ENCODE assay signal across 17 cellular contexts in the genomic region with DNA sequence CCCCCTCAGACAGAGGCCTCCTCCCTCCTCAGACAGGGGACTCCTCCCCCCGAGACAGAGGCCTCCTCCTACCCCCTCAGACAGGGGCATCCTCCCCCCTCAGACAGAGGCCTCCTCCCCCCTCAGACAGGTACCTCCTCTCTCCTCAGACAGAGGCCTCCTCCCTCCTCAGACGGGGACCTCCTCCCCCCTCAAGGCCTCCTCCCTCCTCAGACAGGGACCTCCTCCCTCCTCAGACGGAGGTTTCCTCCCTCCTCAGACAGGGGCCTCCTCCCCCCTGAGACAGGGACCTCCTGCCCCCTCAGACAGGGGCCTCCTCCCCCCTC. TPM values are rescaled to one million over a fixed set of nuclear protein-coding genes. Genes with fewer than 3 reads are reported as not detected.
DNase-seq lines count a peak whose midpoint lies in the region; ATAC-seq, FAIRE-seq and TF ChIP-seq lines count a peak whose summit lies in the region.
"Had no signal": no experiment of that assay in that cellular context is flagged by ENCODE, and none has a peak within 500 bp of the region (broad histone marks: within the 10 kb centered on the region; RNA-seq: fewer than 3 reads in every experiment).

No MANE protein-coding gene starts in this region.

- in situ Hi-C loops in K562 (cut with MboI): no loop called here

- no peaks in the 10 kb centered on the region for H3K36me3 ChIP-seq in K562 (ENCODE audit: control insufficient read depth, insufficient read depth, low read length)
- H3K36me3 ChIP-seq in body of pancreas (replicated peaks in 1 of 2; ENCODE audit: insufficient read depth in 1 of 2, low read depth in 2 of 2): peaks cover 9 to 16% of the 10 kb centered on the region in 2 donors
- peaks cover 12 to 93% (median 59%) of the 10 kb centered on the region in 4 donors for H3K36me3 ChIP-seq in right lobe of liver
- H3K36me3 ChIP-seq: HAP-1 had no signal

- H3K27ac ChIP-seq in K562 (ENCODE audit: extremely low read depth, low read depth, low read length) (no peak overlapping the region), body of pancreas (no peak overlapping the region), right lobe of liver (no peak overlapping the region)
- H3K27ac ChIP-seq: A549 had no signal

- ATAC-seq in K562 (no peak), body of pancreas (peak; percentile 15), right lobe of liver (peak; percentile 7 to 32 (median 22)), GM21515 (IDR thresholded peaks at IDR 0.05; ENCODE audit: unreplicated experiment) (no peak)
- no peak for ATAC-seq in stimulated activated effector memory CD8-positive, alpha-beta T cell treated with anti-CD3 and anti-CD28 coated beads, Interleukin-12 subunit alpha, Interleukin-12 subunit beta, amount 100 ng/mL, for 72 hours
- ATAC-seq: A549 had no signal

- no CpG with 5 or more reads among the region's 3 CpGs for WGBS in K562 (ENCODE audit: insufficient coverage, low coverage, missing lambda C conversion rate)
- WGBS in body of pancreas, 2 donors: 50 to 58% methylated on average over 2 to 3 of the region's 3 CpGs
- 60% methylated on average over 3 of the region's 3 CpGs for WGBS in right lobe of liver (ENCODE audit: insufficient coverage, low coverage, low lambda C conversion rate, missing lambda C conversion rate)

- no peak overlapping the region for H3K4me2 ChIP-seq in K562 (ENCODE audit: insufficient read depth, low read length)
- H3K4me2 ChIP-seq: A549 had no signal

- no peaks in the 10 kb centered on the region for H3K9me3 Mint-ChIP-seq in stimulated activated effector memory CD8-positive, alpha-beta T cell treated with anti-CD3 and anti-CD28 coated beads, Interleukin-12 subunit alpha, Interleukin-12 subunit beta, amount 100 ng/mL, for 72 hours
- H3K9me3 Mint-ChIP-seq in nephron progenitor cell: peaks cover 4% of the 10 kb centered on the region
- H3K9me3 Mint-ChIP-seq: CD8-positive, alpha-beta memory T cell had no signal

- H4K20me1 ChIP-seq in K562 (replicated peaks; ENCODE audit: control insufficient read depth, insufficient read depth, low read length): 0 out of 2 replicates have a peak, but pooled peaks cover 3% of the 10 kb centered on the region

- CTCF ChIA-PET in K562 (lab: Yijun Ruan, JAX; ENCODE audit: low intra/inter-chr PET ratio): no interaction called here

- no peaks in the 10 kb centered on the region for H3K79me2 ChIP-seq in K562 (ENCODE audit: control insufficient read depth, insufficient read depth, low read length)

- H3K27me3 ChIP-seq in K562 (ENCODE audit: control insufficient read depth in 2 of 2, insufficient read depth in 2 of 2, low read length in 2 of 2) (peaks cover 20 to 40% of the 10 kb centered on the region in 2 experiments; a peak in 4 of 5 replicates), body of pancreas (no peaks in the 10 kb centered on the region), right lobe of liver (no peaks in the 10 kb centered on the region)

- TF ChIP-seq CTCF in K562 (IDR thresholded peaks at IDR 0.05 in 2 of 3, conservative IDR thresholded peaks at IDR 0.05 in 1 of 3; ENCODE audit: insufficient read depth in 2 of 3, low read depth in 1 of 3, low read length in 3 of 3) (no peak), body of pancreas (IDR thresholded peaks at IDR 0.05) (no peak), right lobe of liver (IDR thresholded peaks at IDR 0.05) (no peak), nephron progenitor cell (IDR thresholded peaks at IDR 0.05) (no peak)

- H3K36me3 Mint-ChIP-seq in stimulated activated effector memory CD8-positive, alpha-beta T cell treated with anti-CD3 and anti-CD28 coated beads, Interleukin-12 subunit alpha, Interleukin-12 subunit beta, amount 100 ng/mL, for 72 hours: peaks cover 5% of the 10 kb centered on the region
- H3K36me3 Mint-ChIP-seq in nephron progenitor cell (ENCODE audit: low read depth): no peaks in the 10 kb centered on the region
- H3K36me3 Mint-ChIP-seq: CD8-positive, alpha-beta memory T cell had no signal

- BruUV-seq in K562 (replicated peaks; lab: Mats Ljungman, UMichigan): no TSS peak

- H3K27me3 Mint-ChIP-seq in nephron progenitor cell (ENCODE audit: low read depth, poor library complexity): peaks cover 63% of the 10 kb centered on the region

- no peak for FAIRE-seq in K562 (lab: Jason Lieb, UNC)
- FAIRE-seq: A549, GM19239, H1 had no signal

- H3K9me3 ChIP-seq in K562 (replicated peaks; ENCODE audit: control insufficient read depth, insufficient read depth, low read depth, low read length): no peaks in the 10 kb centered on the region
- no peaks in the 10 kb centered on the region for H3K9me3 ChIP-seq in body of pancreas
- no peaks in the 10 kb centered on the region for H3K9me3 ChIP-seq in right lobe of liver
- H3K9me3 ChIP-seq: A549, Caco-2, HAP-1 had no signal

- H3K4me1 ChIP-seq in K562 (replicated peaks in 1 of 2; ENCODE audit: control insufficient read depth in 2 of 2, insufficient read depth in 2 of 2, low read length in 2 of 2): peaks cover 0 to 19% of the 10 kb centered on the region in 2 experiments; a peak in 2 of 5 replicates
- peaks cover 5% of the 10 kb centered on the region for H3K4me1 ChIP-seq in body of pancreas
- peaks cover 0 to 14% (median 1%) of the 10 kb centered on the region in 4 donors for H3K4me1 ChIP-seq in right lobe of liver
- H3K4me1 ChIP-seq: A549, Caco-2, HAP-1 had no signal

- no peak for TF ChIP-seq RAD21 in K562 (CRISPR knock-in tag; conservative IDR thresholded peaks at IDR 0.05 in 1 of 2, IDR thresholded peaks at IDR 0.05 in 1 of 2)

- intact Hi-C loops in K562 (cut with micrococcal nuclease): no loop called here
- intact Hi-C loops in body of pancreas (cut with DNase I): no loop called here
- intact Hi-C loops in right lobe of liver (cut with DNase I): no loop called here

- H3K9ac ChIP-seq in K562 (ENCODE audit: insufficient read depth in 1 of 2, low read depth in 2 of 2, low read length in 2 of 2): no peak overlapping the region

- TF ChIP-seq POLR2A in K562 (conservative IDR thresholded peaks at IDR 0.05): no peak
- TF ChIP-seq POLR2A in body of pancreas (IDR thresholded peaks at IDR 0.05): no peak
- no peak for TF ChIP-seq POLR2A in right lobe of liver (IDR thresholded peaks at IDR 0.05)

- H3K9me1 ChIP-seq in K562 (ENCODE audit: control insufficient read depth, insufficient read depth, low read length): no peaks in the 10 kb centered on the region

- DNase-seq in K562 (ENCODE audit: extremely low read depth in 1 of 4, low spot score in 3 of 4): no peak
- no peak for DNase-seq in body of pancreas
- DNase-seq in right lobe of liver: no peak
- DNase-seq in stimulated activated effector memory CD8-positive, alpha-beta T cell treated with anti-CD3 and anti-CD28 coated beads, Interleukin-12 subunit alpha, Interleukin-12 subunit beta, amount 100 ng/mL, for 72 hours (ENCODE audit: low spot score in 2 of 2): no peak
- no peak for DNase-seq in KG1 (lab: John Stamatoyannopoulos, UW)
- no peak for DNase-seq in nephron progenitor cell
- DNase-seq: Caco-2; CD8-positive, alpha-beta memory T cell; GF-D8 had no signal

- no peak overlapping the region for H3K4me3 Mint-ChIP-seq in stimulated activated effector memory CD8-positive, alpha-beta T cell treated with anti-CD3 and anti-CD28 coated beads, Interleukin-12 subunit alpha, Interleukin-12 subunit beta, amount 100 ng/mL, for 72 hours
- no peak overlapping the region for H3K4me3 Mint-ChIP-seq in nephron progenitor cell
- H3K4me3 Mint-ChIP-seq: CD8-positive, alpha-beta memory T cell had no signal

- no peak overlapping the region for H2AFZ ChIP-seq in K562 (ENCODE audit: low read depth, low read length)

- peak overlapping the region; percentile 24 for H3K27ac Mint-ChIP-seq in stimulated activated effector memory CD8-positive, alpha-beta T cell treated with anti-CD3 and anti-CD28 coated beads, Interleukin-12 subunit alpha, Interleukin-12 subunit beta, amount 100 ng/mL, for 72 hours
- no peak overlapping the region for H3K27ac Mint-ChIP-seq in nephron progenitor cell

- no peak for TF ChIP-seq EP300 in K562 (IDR thresholded peaks at IDR 0.05; ENCODE audit: low read length)

- POLR2A ChIA-PET in K562 (lab: Yijun Ruan, JAX): no interaction called here

- peaks cover 22% of the 10 kb centered on the region for H3K4me1 Mint-ChIP-seq in stimulated activated effector memory CD8-positive, alpha-beta T cell treated with anti-CD3 and anti-CD28 coated beads, Interleukin-12 subunit alpha, Interleukin-12 subunit beta, amount 100 ng/mL, for 72 hours
- no peaks in the 10 kb centered on the region for H3K4me1 Mint-ChIP-seq in nephron progenitor cell

- H3K4me3 ChIP-seq in K562: no peak overlapping the region
- no peak overlapping the region for H3K4me3 ChIP-seq in body of pancreas
- no peak overlapping the region for H3K4me3 ChIP-seq in right lobe of liver
- H3K4me3 ChIP-seq: A549, HAP-1 had no signal

RNA-seq across cellular contexts. Expression of gene C3, which starts 13.9 kb away (rescaled TPM):
- total RNA-seq in K562 (2011; cell fraction: chromatin; rRNA removed; ENCODE audit: low replicate concordance): 19.5 and 33.3 TPM in 2 replicates
- total RNA-seq in K562 (2011; cell fraction: nucleolus; rRNA removed): 14.5 and 17.5 TPM in 2 replicates
- 15.2 and 15.6 TPM in 2 replicates for total RNA-seq in K562 (2011; cell fraction: nucleoplasm; rRNA removed)
- total RNA-seq in K562 (2014; rRNA removed) (0.59 and 2.0 TPM in 2 replicates), K562 (2014; rRNA removed; fragmentation: Illumina TruSeq; extraction: Trizol) (1.1 and 1.5 TPM in 2 replicates), K562 (2015; rRNA removed; fragmentation: Illumina TruSeq; extraction: Trizol) (2.1 and 2.2 TPM in 2 replicates), K562 (2021) (8.0 and 10.6 TPM in 2 replicates), body of pancreas (100 to 1,000 TPM; 320 to 382 TPM), right lobe of liver (over 10,000 TPM; 10,569 to 17,502 (median 15,749) TPM)
- polyA plus RNA-seq in K562 (2011; rRNA removed) (9.1 and 40.9 TPM in 2 replicates), K562 (2014; fragmentation: Illumina TruSeq; extraction: Trizol) (2.4 and 4.3 TPM in 2 replicates), K562 (2014; fragmentation: Nextera tagmentation; extraction: Ambion mirVana) (1 to 10 TPM; 1.2 to 2.2 TPM), K562 (2014; rRNA removed) (2.5 and 5.4 TPM in 2 replicates)
- polyA plus RNA-seq in K562 (2011; cell fraction: cytosol; rRNA removed): 9.2 and 36.7 TPM in 2 replicates
- 23.7 and 50.5 TPM in 2 replicates for polyA plus RNA-seq in K562 (2011; cell fraction: nucleus; rRNA removed)
- 7.4 and 20.1 TPM in 2 replicates for polyA plus RNA-seq in K562 (2012)
- polyA minus RNA-seq in K562 (2011; rRNA and poly(A)+ RNA removed): 6.5 and 24.5 TPM in 2 replicates
- 23.9 and 64.6 TPM in 2 replicates for polyA minus RNA-seq in K562 (2011; cell fraction: cytosol; rRNA and poly(A)+ RNA removed)
- 16.2 and 39.1 TPM in 2 replicates for polyA minus RNA-seq in K562 (2011; cell fraction: nucleus; rRNA and poly(A)+ RNA removed)
- polyA plus RNA-seq: CD8-positive, alpha-beta memory T cell had no signal

RNA-seq across cellular contexts. Expression of gene GPR108, which starts 30.8 kb away (rescaled TPM):
- 45.9 and 112 TPM in 2 replicates for total RNA-seq in K562 (2011; cell fraction: chromatin; rRNA removed; ENCODE audit: low replicate concordance)
- total RNA-seq in K562 (2011; cell fraction: nucleolus; rRNA removed): 96.6 and 107 TPM in 2 replicates
- total RNA-seq in K562 (2011; cell fraction: nucleoplasm; rRNA removed): 72.1 and 74.9 TPM in 2 replicates
- total RNA-seq in K562 (2014; rRNA removed) (23.8 and 33.5 TPM in 2 replicates), K562 (2014; rRNA removed; fragmentation: Illumina TruSeq; extraction: Trizol) (12.3 and 16.4 TPM in 2 replicates), K562 (2015; rRNA removed; fragmentation: Illumina TruSeq; extraction: Trizol) (21.9 and 24.4 TPM in 2 replicates), K562 (2021) (31.1 and 33.1 TPM in 2 replicates), body of pancreas (10 to 100 TPM; 68.2 to 75.8 TPM), right lobe of liver (10 to 100 TPM; 22.3 to 53.0 (median 41.3) TPM)
- polyA plus RNA-seq in K562 (2011; rRNA removed) (29.8 and 46.5 TPM in 2 replicates), K562 (2014; fragmentation: Illumina TruSeq; extraction: Trizol) (32.3 and 33.2 TPM in 2 replicates), K562 (2014; fragmentation: Nextera tagmentation; extraction: Ambion mirVana) (1 to 10 TPM; 2.4 to 6.1 TPM), K562 (2014; rRNA removed) (32.9 and 36.4 TPM in 2 replicates)
- 43.8 and 51.1 TPM in 2 replicates for polyA plus RNA-seq in K562 (2011; cell fraction: cytosol; rRNA removed)
- polyA plus RNA-seq in K562 (2011; cell fraction: nucleus; rRNA removed): 180 and 195 TPM in 2 replicates
- 29.9 and 65.7 TPM in 2 replicates for polyA plus RNA-seq in K562 (2012)
- 22.3 and 35.9 TPM in 2 replicates for polyA minus RNA-seq in K562 (2011; rRNA and poly(A)+ RNA removed)
- 21.0 and 22.6 TPM in 2 replicates for polyA minus RNA-seq in K562 (2011; cell fraction: cytosol; rRNA and poly(A)+ RNA removed)
- 18.7 and 34.9 TPM in 2 replicates for polyA minus RNA-seq in K562 (2011; cell fraction: nucleus; rRNA and poly(A)+ RNA removed)

RNA-seq across cellular contexts. Expression of gene TRIP10, which starts 32.9 kb away (rescaled TPM):
- 67.3 and 119 TPM in 2 replicates for total RNA-seq in K562 (2011; cell fraction: chromatin; rRNA removed; ENCODE audit: low replicate concordance)
- total RNA-seq in K562 (2011; cell fraction: nucleolus; rRNA removed): 65.3 and 66.5 TPM in 2 replicates
- 53.5 and 66.7 TPM in 2 replicates for total RNA-seq in K562 (2011; cell fraction: nucleoplasm; rRNA removed)
- 57.4 and 61.8 TPM in 2 replicates for total RNA-seq in K562 (2014; rRNA removed)
- total RNA-seq in K562 (2014; rRNA removed; fragmentation: Illumina TruSeq; extraction: Trizol): 23.6 and 29.4 TPM in 2 replicates
- 34.6 and 36.1 TPM in 2 replicates for total RNA-seq in K562 (2015; rRNA removed; fragmentation: Illumina TruSeq; extraction: Trizol)
- 59.1 and 63.2 TPM in 2 replicates for total RNA-seq in K562 (2021)
- polyA plus RNA-seq in K562 (2011; rRNA removed): 29.1 and 39.3 TPM in 2 replicates
- 22.8 and 30.6 TPM in 2 replicates for polyA plus RNA-seq in K562 (2011; cell fraction: cytosol; rRNA removed)
- polyA plus RNA-seq in K562 (2011; cell fraction: nucleus; rRNA removed): 113 and 133 TPM in 2 replicates
- 47.5 and 50.8 TPM in 2 replicates for polyA plus RNA-seq in K562 (2012)
- 56.2 and 56.7 TPM in 2 replicates for polyA plus RNA-seq in K562 (2014; fragmentation: Illumina TruSeq; extraction: Trizol)
- 1 to 10 TPM; 1.2 to 2.7 TPM for polyA plus RNA-seq in K562 (2014; fragmentation: Nextera tagmentation; extraction: Ambion mirVana)
- 66.6 and 66.8 TPM in 2 replicates for polyA plus RNA-seq in K562 (2014; rRNA removed)
- 17.1 and 20.3 TPM in 2 replicates for polyA minus RNA-seq in K562 (2011; rRNA and poly(A)+ RNA removed)
- polyA minus RNA-seq in K562 (2011; cell fraction: cytosol; rRNA and poly(A)+ RNA removed): 18.3 and 21.0 TPM in 2 replicates
- 21.3 and 30.1 TPM in 2 replicates for polyA minus RNA-seq in K562 (2011; cell fraction: nucleus; rRNA and poly(A)+ RNA removed)
- 10 to 100 TPM; 23.1 to 31.9 TPM for total RNA-seq in body of pancreas
- total RNA-seq in right lobe of liver: 10 to 100 TPM in 2 of 6 experiments, 1 to 10 TPM in 4; 7.5 to 14.9 (median 9.3) TPM

RNA-seq across cellular contexts. Expression of gene TNFSF14, which starts 36.6 kb away (rescaled TPM):
- 0.26 and 0.42 TPM in 2 replicates for total RNA-seq in K562 (2011; cell fraction: chromatin; rRNA removed; ENCODE audit: low replicate concordance)
- total RNA-seq in K562 (2011; cell fraction: nucleolus; rRNA removed): 0.39 and 0.50 TPM in 2 replicates
- 0.15 and 0.76 TPM in 2 replicates for total RNA-seq in K562 (2011; cell fraction: nucleoplasm; rRNA removed)
- 0.08 TPM in 1 of 2 replicates, not detected in the other for total RNA-seq in K562 (2014; rRNA removed)
- 0.04 and 0.06 TPM in 2 replicates for total RNA-seq in K562 (2014; rRNA removed; fragmentation: Illumina TruSeq; extraction: Trizol)
- 0.04 and 0.07 TPM in 2 replicates for total RNA-seq in K562 (2015; rRNA removed; fragmentation: Illumina TruSeq; extraction: Trizol)
- 0.20 and 0.42 TPM in 2 replicates for total RNA-seq in K562 (2021)
- 0.32 and 0.38 TPM in 2 replicates for polyA plus RNA-seq in K562 (2011; rRNA removed)
- 0.55 and 0.59 TPM in 2 replicates for polyA plus RNA-seq in K562 (2011; cell fraction: cytosol; rRNA removed)
- polyA plus RNA-seq in K562 (2011; cell fraction: nucleus; rRNA removed): 0.27 and 0.34 TPM in 2 replicates
- polyA plus RNA-seq in K562 (2012): 0.20 and 0.26 TPM in 2 replicates
- 0.12 and 0.15 TPM in 2 replicates for polyA plus RNA-seq in K562 (2014; fragmentation: Illumina TruSeq; extraction: Trizol)
- polyA plus RNA-seq in K562 (2014; fragmentation: Nextera tagmentation; extraction: Ambion mirVana): under 1 TPM; 0.01 to 0.04 TPM
- not detected in 2 replicates for polyA plus RNA-seq in K562 (2014; rRNA removed)
- 0.74 and 0.87 TPM in 2 replicates for polyA minus RNA-seq in K562 (2011; rRNA and poly(A)+ RNA removed)
- polyA minus RNA-seq in K562 (2011; cell fraction: cytosol; rRNA and poly(A)+ RNA removed): 0.29 TPM in 1 of 2 replicates, not detected in the other
- 0.11 and 0.13 TPM in 2 replicates for polyA minus RNA-seq in K562 (2011; cell fraction: nucleus; rRNA and poly(A)+ RNA removed)
- total RNA-seq in body of pancreas: 1 to 10 TPM in 1 of 2 donors, under 1 TPM in 1; 0.26 to 4.3 TPM
- 10 to 100 TPM in 3 of 6 experiments, 1 to 10 TPM in 3; 6.4 to 71.1 (median 14.6) TPM for total RNA-seq in right lobe of liver
- total RNA-seq: Caco-2, H1, HT1080 had no signal
- polyA plus RNA-seq: AG04450, BJ had no signal

Comparison
In these comparisons a context has a peak if more than half of its experiments do, and no peak if none do; other contexts are left out.
1. ATAC-seq: peak in body of pancreas (single experiment) and right lobe of liver (4 of 4); none in K562 (single experiment), stimulated activated effector memory CD8-positive, alpha-beta T cell treated with anti-CD3 and anti-CD28 coated beads, Interleukin-12 subunit alpha, Interleukin-12 subunit beta, amount 100 ng/mL, for 72 hours (single experiment) and GM21515 (single experiment).
2. RNA of gene C3, which starts 13.9 kb away (total RNA-seq): 10,569 to 17,502 TPM in right lobe of liver and 320 to 382 TPM in body of pancreas; 0.59 to 33.3 TPM in K562; every median in the first group is over 4 times any median in the second.